8 cellular contexts compared by ENCODE assay signal in the genomic region with DNA sequence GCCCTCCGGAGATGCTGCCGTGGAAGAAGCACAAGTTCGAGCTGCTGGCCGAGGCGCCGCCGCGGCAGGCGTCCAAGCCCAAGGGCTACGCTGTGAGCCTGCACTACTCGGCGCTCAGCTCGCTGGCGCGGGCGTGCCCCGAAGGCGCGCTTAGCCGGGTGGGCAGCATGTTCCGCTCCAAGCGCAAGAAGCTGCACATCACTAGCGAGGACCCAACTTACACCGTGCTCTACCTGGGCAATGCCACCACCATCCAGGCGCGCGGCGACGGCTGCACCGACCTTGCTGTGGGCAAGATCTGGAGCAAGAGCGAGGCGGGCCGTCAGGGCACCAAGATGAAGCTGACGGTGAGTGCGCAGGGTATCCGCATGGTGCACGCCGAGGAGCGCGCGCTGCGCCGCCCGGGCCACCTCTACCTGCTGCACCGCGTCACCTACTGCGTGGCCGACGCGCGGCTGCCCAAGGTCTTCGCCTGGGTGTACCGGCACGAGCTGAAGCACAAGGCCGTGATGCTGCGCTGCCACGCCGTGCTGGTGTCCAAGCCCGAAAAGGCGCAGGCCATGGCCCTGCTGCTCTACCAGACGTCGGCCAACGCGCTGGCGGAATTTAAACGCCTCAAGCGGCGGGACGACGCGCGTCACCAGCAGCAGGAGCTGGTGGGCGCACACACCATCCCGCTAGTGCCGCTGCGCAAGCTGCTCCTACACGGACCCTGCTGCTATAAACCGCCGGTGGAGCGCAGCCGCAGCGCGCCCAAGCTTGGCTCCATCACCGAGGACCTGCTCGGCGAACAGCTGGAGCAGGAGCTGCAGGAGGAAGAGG. TPM values are rescaled to one million over a fixed set of nuclear protein-coding genes. Genes with fewer than 3 reads are reported as not detected.
DNase-seq lines count a peak whose midpoint lies in the region; ATAC-seq and TF ChIP-seq lines count a peak whose summit lies in the region.

No MANE protein-coding gene starts in this region.

- peaks cover 11% of the 10 kb centered on the region for H3K79me2 ChIP-seq in hepatocyte

- peak overlapping the region; percentile 32 for H2AFZ ChIP-seq in hepatocyte

- H4K20me1 ChIP-seq in hepatocyte (ENCODE audit: insufficient read depth, poor library complexity, severe bottlenecking): peaks cover 13% of the 10 kb centered on the region

- H3K27ac ChIP-seq in hepatocyte (peak overlapping the region; percentile 83), sigmoid colon (peak overlapping the region; percentile 87 to 90 (median 88))

- H3K9me3 ChIP-seq in hepatocyte (ENCODE audit: low read depth) (no peaks in the 10 kb centered on the region), sigmoid colon (no peaks in the 10 kb centered on the region)

- in situ Hi-C loops in astrocyte of the cerebellum (cut with HindIII; ENCODE audit: low sequenced_read_pairs): no loop called here

- H3K4me1 ChIP-seq in hepatocyte (ENCODE audit: insufficient read depth) (peaks cover 48% of the 10 kb centered on the region), sigmoid colon (peaks cover 0 to 49% (median 43%) of the 10 kb centered on the region in 4 donors)

- DNase-seq in NCI-H345 (lab: John Stamatoyannopoulos, UW) (peak; percentile 33), NCI-H345 treated with DMSO at 0.1 percent for 48 hours (lab: John Stamatoyannopoulos, UW; ENCODE audit: unreplicated experiment) (no peak), NCI-H774 (lab: John Stamatoyannopoulos, UW) (peak; percentile 23), astrocyte of the cerebellum (ENCODE audit: low read depth) (no peak), hepatocyte (ENCODE audit: low spot score) (peak; percentile 57), sigmoid colon (peak; percentile 81), COLO829 (ENCODE audit: low spot score) (no peak)

- TF ChIP-seq CTCF in astrocyte of the cerebellum (IDR thresholded peaks at IDR 0.05; ENCODE audit: low read depth, low read length, missing control alignments) (no peak), hepatocyte (IDR thresholded peaks at IDR 0.05; ENCODE audit: poor library complexity) (no peak), sigmoid colon (IDR thresholded peaks at IDR 0.05) (no peak)

- H3K27me3 ChIP-seq in hepatocyte: peaks cover 12% of the 10 kb centered on the region
- no peaks in the 10 kb centered on the region for H3K27me3 ChIP-seq in sigmoid colon

- no peak for ATAC-seq in GM18502 (IDR thresholded peaks at IDR 0.05; ENCODE audit: poor library complexity, unreplicated experiment)

- no peak for TF ChIP-seq POLR2A in sigmoid colon (IDR thresholded peaks at IDR 0.05)

- H3K36me3 ChIP-seq in hepatocyte (replicated peaks; ENCODE audit: insufficient read depth, low read depth): no peaks in the 10 kb centered on the region
- no peaks in the 10 kb centered on the region for H3K36me3 ChIP-seq in sigmoid colon

- H3K9me2 ChIP-seq in hepatocyte (replicated peaks; ENCODE audit: insufficient read depth): no peaks in the 10 kb centered on the region

- intact Hi-C loops in sigmoid colon (cut with DNase I): loop anchor here (10.0 kb wide), 1 partner anchor 298 kb away; no protein-coding TSS in a partner anchor

- H3K4me3 ChIP-seq in astrocyte of the cerebellum (ENCODE audit: low read depth, low read length) (peak overlapping the region; percentile 70), hepatocyte (peak overlapping the region; percentile 67), sigmoid colon (peak overlapping the region; percentile 63 to 78 (median 68))

- no peak for TF ChIP-seq EP300 in sigmoid colon (IDR thresholded peaks at IDR 0.05)

- peak overlapping the region; percentile 95 for H3K4me2 ChIP-seq in hepatocyte

- whole genome bisulfite sequencing in hepatocyte (ENCODE audit: low lambda C conversion rate, missing lambda C conversion rate): 2% methylated on average over 78 of the region's 86 CpGs
- WGBS in sigmoid colon, 2 donors: 3 to 9% methylated on average over 86 of the region's 86 CpGs

RNA-seq across cellular contexts. Expression of gene FAM43A, which starts 1.3 kb away (rescaled TPM):
- 18.9 and 20.3 TPM in 2 replicates for total RNA-seq in hepatocyte
- polyA plus RNA-seq in hepatocyte: 24.9 and 29.7 TPM in 2 replicates
- total RNA-seq in sigmoid colon: 10 to 100 TPM; 11.1 to 17.8 (median 12.7) TPM
- polyA plus RNA-seq in sigmoid colon: 10 to 100 TPM; 10.2 to 62.8 (median 35.8) TPM

RNA-seq across cellular contexts. Expression of gene LSG1, which starts 15.0 kb away (rescaled TPM):
- 29.5 and 36.0 TPM in 2 replicates for total RNA-seq in hepatocyte
- polyA plus RNA-seq in hepatocyte: 25.4 and 27.0 TPM in 2 replicates
- total RNA-seq in sigmoid colon: 10 to 100 TPM; 21.0 to 32.4 (median 27.2) TPM
- polyA plus RNA-seq in sigmoid colon: 10 to 100 TPM in 1 of 3 donors, 1 to 10 TPM in 2; 6.0 to 20.4 (median 9.6) TPM

RNA-seq across cellular contexts. Expression of gene TMEM44, which starts 53.8 kb away (rescaled TPM):
- total RNA-seq in hepatocyte (6.5 and 6.6 TPM in 2 replicates), sigmoid colon (10 to 100 TPM in 1 of 4 donors, 1 to 10 TPM in 3; 2.0 to 11.9 (median 5.2) TPM)
- polyA plus RNA-seq in hepatocyte (9.1 and 11.9 TPM in 2 replicates), sigmoid colon (10 to 100 TPM; 24.0 to 25.8 (median 25.7) TPM)

Comparison
In these comparisons a context has a peak if more than half of its experiments do, and no peak if none do; other contexts are left out.
1. DNase-seq: peak in NCI-H345 (single experiment), NCI-H774 (single experiment), hepatocyte (single experiment) and sigmoid colon (single experiment); none in NCI-H345 treated with DMSO at 0.1 percent for 48 hours (single experiment), astrocyte of the cerebellum (single experiment) and COLO829 (single experiment).
2. Peak in every context shown above with its lines, with median percentiles within 50 percentile points of each other: H3K4me3 ChIP-seq.